ENCODE assay signal across 15 cellular contexts in the genomic region with DNA sequence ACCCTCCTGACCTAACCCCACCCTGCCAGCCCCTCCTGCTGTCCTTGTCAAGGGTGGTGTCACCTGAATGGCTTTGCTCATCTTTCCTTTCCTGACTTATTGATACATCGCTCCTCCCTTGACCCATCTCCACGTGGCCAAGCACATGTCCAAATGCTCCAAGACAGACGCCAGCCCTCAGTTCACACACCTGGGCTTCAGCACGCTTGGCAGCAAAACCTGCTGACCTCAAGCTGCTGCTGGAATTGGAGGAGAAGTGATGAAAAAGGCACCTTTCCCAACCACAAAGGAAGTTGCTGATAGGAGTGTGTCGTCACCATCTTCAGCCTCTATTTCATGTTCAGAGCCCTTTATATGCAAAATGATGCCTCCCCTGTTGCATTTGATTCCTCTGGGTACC.
DNase-seq lines count a peak whose midpoint lies in the region; ATAC-seq and TF ChIP-seq lines count a peak whose summit lies in the region.
"Had no signal": no experiment of that assay in that cellular context is flagged by ENCODE, and none has a peak within 500 bp of the region (broad histone marks: within the 10 kb centered on the region; RNA-seq: fewer than 3 reads in every experiment).

No MANE protein-coding gene starts in this region.

- no peaks in the 10 kb centered on the region for H4K20me1 ChIP-seq in OCI-LY1 (ENCODE audit: insufficient read depth, low read length)
- H4K20me1 ChIP-seq: BLaER1 had no signal

- no peaks in the 10 kb centered on the region for H3K9me2 ChIP-seq in OCI-LY1 (ENCODE audit: low read depth, low read length)

- H3K4me2 ChIP-seq in OCI-LY1 (ENCODE audit: low read length) = no peak overlapping the region
- H3K4me2 ChIP-seq: BLaER1 had no signal

- intact Hi-C loops in posterior cingulate gyrus (cut with DNase I) = no loop called here

- no peaks in the 10 kb centered on the region for H3K36me3 ChIP-seq in OCI-LY1 (ENCODE audit: insufficient read depth, low read length)
- H3K36me3 ChIP-seq: BLaER1 had no signal

- DNase-seq in SKM-1 treated with dmso at 0.1 percent for 144 hours (lab: John Stamatoyannopoulos, UW; ENCODE audit: unreplicated experiment) (peak; percentile 35), SKM-1 (lab: John Stamatoyannopoulos, UW; ENCODE audit: unreplicated experiment) (no peak), endothelial cell (ENCODE audit: low spot score) (no peak), T-helper 1 cell (no peak), posterior cingulate gyrus (no peak)
- DNase-seq: CD4-positive, alpha-beta memory T cell; DMS153; DMS79; GDM1; H9 had no signal

- no peaks in the 10 kb centered on the region for H3K27me3 Mint-ChIP-seq in endothelial cell (ENCODE audit: unreplicated experiment)

- no peak for TF ChIP-seq CTCF in OCI-LY1 (IDR thresholded peaks at IDR 0.05; ENCODE audit: low read length)
- no peak for TF ChIP-seq CTCF in endothelial cell (IDR thresholded peaks at IDR 0.05; ENCODE audit: unreplicated experiment)

- peaks cover 41% of the 10 kb centered on the region for H3K4me1 ChIP-seq in OCI-LY1 (ENCODE audit: insufficient read depth, low read length, severe bottlenecking)
- H3K4me1 ChIP-seq: BLaER1 had no signal

- H3K4me1 Mint-ChIP-seq in endothelial cell (ENCODE audit: unreplicated experiment) = peaks cover 2% of the 10 kb centered on the region
- H3K4me1 Mint-ChIP-seq: CD4-positive, alpha-beta memory T cell had no signal

- no peak overlapping the region for H2AFZ ChIP-seq in OCI-LY1 (ENCODE audit: low read length)

- no peaks in the 10 kb centered on the region for H3F3A ChIP-seq in OCI-LY1 (ENCODE audit: insufficient read depth, low read length)

- peak overlapping the region; percentile 57 for H3K27ac ChIP-seq in OCI-LY1 (ENCODE audit: low read depth, low read length, poor library complexity, severe bottlenecking)
- H3K27ac ChIP-seq: 22Rv1, BLaER1 had no signal

- no peak for ATAC-seq in HG03571 (IDR thresholded peaks at IDR 0.05; ENCODE audit: unreplicated experiment)

- no peaks in the 10 kb centered on the region for H3K27me3 ChIP-seq in OCI-LY1 (ENCODE audit: insufficient read depth, low read length)
- H3K27me3 ChIP-seq: BLaER1 had no signal

- H3K9ac ChIP-seq in OCI-LY1 (ENCODE audit: low read length) = no peak overlapping the region
- H3K9ac ChIP-seq: BLaER1 had no signal

- H3K4me3 ChIP-seq in OCI-LY1 (ENCODE audit: low read depth, low read length, poor library complexity, severe bottlenecking) = no peak overlapping the region
- H3K4me3 ChIP-seq: BLaER1 had no signal

- H3K36me3 Mint-ChIP-seq in endothelial cell (ENCODE audit: low read depth, unreplicated experiment) = no peaks in the 10 kb centered on the region
- H3K36me3 Mint-ChIP-seq: CD14-positive monocyte; CD4-positive, alpha-beta memory T cell had no signal

- no peak overlapping the region for H3K4me3 Mint-ChIP-seq in endothelial cell (ENCODE audit: unreplicated experiment)
- H3K4me3 Mint-ChIP-seq: CD14-positive monocyte; CD4-positive, alpha-beta memory T cell; H9 had no signal

- H3K9me3 Mint-ChIP-seq in endothelial cell (ENCODE audit: unreplicated experiment) = no peaks in the 10 kb centered on the region
- H3K9me3 Mint-ChIP-seq: CD4-positive, alpha-beta memory T cell; H9 had no signal

- no peaks in the 10 kb centered on the region for H3K9me3 ChIP-seq in OCI-LY1 (ENCODE audit: low read length)
- H3K9me3 ChIP-seq: BLaER1 had no signal

- H3K79me2 ChIP-seq in OCI-LY1 (ENCODE audit: insufficient read depth, low read length) = no peaks in the 10 kb centered on the region

- H3K27ac Mint-ChIP-seq in endothelial cell (ENCODE audit: unreplicated experiment) = peak overlapping the region; percentile 13
- H3K27ac Mint-ChIP-seq: CD4-positive, alpha-beta memory T cell; H9 had no signal
